16 cellular contexts compared by ENCODE assay signal in genomic region chr7:91850455-91850854, GRCh38. TPM values are rescaled to one million over a fixed set of nuclear protein-coding genes. Genes with fewer than 3 reads are reported as not detected.
A peak's percentile ranks its signal among the peaks of the same experiment; 100 is the strongest.
DNase-seq lines count a peak whose midpoint lies in the region; ATAC-seq and TF ChIP-seq lines count a peak whose summit lies in the region.
"Had no signal": no experiment of that assay in that cellular context is flagged by ENCODE, and none has a peak within 500 bp of the region (broad histone marks: within the 10 kb centered on the region; RNA-seq: fewer than 3 reads in every experiment).

No MANE protein-coding gene starts in this region.

- no peak overlapping the region for H2AFZ ChIP-seq in smooth muscle cell (ENCODE audit: low read depth)

- H3K4me2 ChIP-seq in smooth muscle cell, result peak overlapping the region; percentile 10
- H3K4me2 ChIP-seq: BLaER1 had no signal

- ATAC-seq in HG02759 (IDR thresholded peaks at IDR 0.05; ENCODE audit: unreplicated experiment) (no peak), left ventricle myocardium superior (no peak)
- ATAC-seq: lower lobe of right lung had no signal

- no peaks in the 10 kb centered on the region for H3F3A ChIP-seq in smooth muscle cell (ENCODE audit: low read depth)

- no peak overlapping the region for H3K27ac ChIP-seq in RWPE1
- peak overlapping the region; percentile 49 for H3K27ac ChIP-seq in smooth muscle cell (ENCODE audit: low read depth)
- H3K27ac ChIP-seq: BLaER1, dorsolateral prefrontal cortex, lower lobe of right lung, right atrium auricular region had no signal

- no peaks in the 10 kb centered on the region for H3K9me3 ChIP-seq in smooth muscle cell (replicated peaks; ENCODE audit: low read depth)
- H3K9me3 ChIP-seq: lower lobe of right lung had no signal

- H3K79me2 ChIP-seq in smooth muscle cell (ENCODE audit: low read depth), result no peaks in the 10 kb centered on the region

- TF ChIP-seq CTCF in RWPE1 (conservative IDR thresholded peaks at IDR 0.05; ENCODE audit: low read depth) (no peak), fibroblast of mammary gland (conservative IDR thresholded peaks at IDR 0.05; ENCODE audit: control insufficient read depth, insufficient read depth, low read depth, low read length) (no peak), smooth muscle cell (IDR thresholded peaks at IDR 0.05; ENCODE audit: borderline replicate concordance, insufficient read depth, poor library complexity, severe bottlenecking) (no peak)

- H3K4me3 ChIP-seq in fibroblast of mammary gland (ENCODE audit: control insufficient read depth, low read depth, low read length) (no peak overlapping the region), smooth muscle cell (no peak overlapping the region)
- H3K4me3 ChIP-seq: BLaER1, dorsolateral prefrontal cortex, lower lobe of right lung, right atrium auricular region had no signal

- peaks cover 21% of the 10 kb centered on the region for H3K4me1 ChIP-seq in smooth muscle cell (ENCODE audit: low read depth)
- H3K4me1 ChIP-seq: lower lobe of right lung, right atrium auricular region had no signal

- intact Hi-C loops in left ventricle myocardium superior (cut with micrococcal nuclease), result no loop called here

- POLR2A ChIA-PET in RWPE1 (lab: Yijun Ruan, JAX; ENCODE audit: low non-redundant PET), result no interaction called here

- no peaks in the 10 kb centered on the region for H4K20me1 ChIP-seq in smooth muscle cell (ENCODE audit: low read depth)
- H4K20me1 ChIP-seq: BLaER1 had no signal

- H3K27me3 ChIP-seq in smooth muscle cell (ENCODE audit: low read depth), result no peaks in the 10 kb centered on the region
- H3K27me3 ChIP-seq: BLaER1, dorsolateral prefrontal cortex, right atrium auricular region had no signal

- no peaks in the 10 kb centered on the region for H3K36me3 ChIP-seq in smooth muscle cell (ENCODE audit: low read depth)
- H3K36me3 ChIP-seq: BLaER1, lower lobe of right lung, right atrium auricular region had no signal

- DNase-seq in HCEC 1CT (peak; percentile 32), RWPE1 (ENCODE audit: low spot score) (peak; percentile 81), fibroblast of mammary gland (ENCODE audit: low read depth) (peak; percentile 11), smooth muscle cell (lab: John Stamatoyannopoulos, UW; ENCODE audit: unreplicated experiment) (no peak), left ventricle myocardium superior (no peak), superior temporal gyrus (ENCODE audit: extremely low spot score) (no peak)
- DNase-seq: activated effector memory CD4-positive, alpha-beta T cell treated with anti-CD3 and anti-CD28 coated beads, Interleukin-2, amount 50 U/mL, for 16 hours; anterior cingulate cortex; dorsolateral prefrontal cortex; foreskin melanocyte; lower lobe of right lung; NCI-H1092; NCI-H774 had no signal

- CTCF ChIA-PET in RWPE1 (lab: Yijun Ruan, JAX), result no interaction called here

- H3K9ac ChIP-seq in smooth muscle cell (ENCODE audit: low read depth), result no peak overlapping the region
- H3K9ac ChIP-seq: BLaER1 had no signal

RNA-seq across cellular contexts. Expression of gene MTERF1, which starts 30.0 kb away (rescaled TPM):
- 8.9 and 19.4 TPM in 2 replicates for total RNA-seq in smooth muscle cell
- polyA plus RNA-seq in smooth muscle cell, result 6.1 and 6.7 TPM in 2 replicates
- total RNA-seq in left ventricle myocardium superior, result 10.1 TPM

Comparison
In these comparisons a context has a peak if more than half of its experiments do, and no peak if none do; other contexts are left out.
1. DNase-seq: peak in HCEC 1CT (single experiment), RWPE1 (single experiment) and fibroblast of mammary gland (single experiment); none in smooth muscle cell (single experiment), left ventricle myocardium superior (single experiment) and superior temporal gyrus (single experiment).